In the genomic region with DNA sequence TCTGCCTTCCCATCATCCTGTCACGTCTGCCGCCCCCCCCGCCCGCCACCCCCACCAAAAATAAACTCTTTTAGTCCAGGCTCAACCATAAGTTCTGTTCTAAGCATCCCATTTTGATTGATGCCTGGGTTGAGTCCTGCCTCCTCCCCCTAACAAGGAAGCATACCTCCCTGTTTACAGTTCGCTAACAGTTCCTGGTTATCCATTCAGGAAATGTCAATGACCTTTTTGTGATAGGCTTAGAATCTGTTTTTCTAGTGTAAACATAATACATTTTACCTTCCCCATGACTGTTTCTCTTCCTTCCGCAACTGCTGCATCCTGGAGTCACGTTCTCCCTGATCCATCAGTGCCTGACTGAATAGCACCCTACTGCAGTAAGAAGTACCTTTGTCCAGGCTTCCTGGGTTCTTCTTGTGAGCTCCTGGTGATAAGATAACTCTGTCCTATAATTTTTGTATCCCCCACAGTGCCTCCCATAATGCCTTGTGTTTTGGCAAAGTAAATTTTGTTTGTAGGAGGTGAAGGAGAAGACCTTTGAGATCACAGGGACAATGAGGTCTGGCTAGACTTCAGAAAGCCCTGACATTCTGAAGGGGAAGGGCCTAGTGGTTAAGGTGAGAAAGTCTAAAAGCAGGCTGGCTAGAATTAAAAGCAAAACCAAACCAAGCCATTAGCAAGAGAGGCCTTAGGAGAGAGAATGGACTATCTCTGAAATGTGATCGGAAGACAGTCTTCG, we compare ENCODE assay signal across 8 cellular contexts. TPM values are rescaled to one million over a fixed set of nuclear protein-coding genes. Genes with fewer than 3 reads are reported as not detected.
DNase-seq lines count a peak whose midpoint lies in the region; ATAC-seq lines count a peak whose summit lies in the region.

No MANE protein-coding gene starts in this region.

- CTCF ChIA-PET in CD4-positive, alpha-beta memory T cell (lab: Charles Lee; ENCODE audit: partially characterized antibody): interaction anchor here (0.6 to 13.6 kb wide), 10 partner anchors 7 to 76 kb away, joined by 3 to 254 read pairs (median 8); partner anchors contain the start of genes AGFG2, FBXO24 and LRCH4
- CTCF ChIA-PET in activated CD4-positive, alpha-beta memory T cell treated with anti-CD3 and anti-CD28 coated beads for 36 hours (lab: Charles Lee): interaction anchor here (1.0 to 11.7 kb wide), 7 partner anchors 11 to 646 kb away, joined by 3 to 132 read pairs (median 3); no protein-coding TSS in a partner anchor

- peaks cover 12 to 24% of the 10 kb centered on the region in 2 donors for H3K36me3 Mint-ChIP-seq in CD4-positive, alpha-beta memory T cell
- H3K36me3 Mint-ChIP-seq in activated CD4-positive, alpha-beta memory T cell treated with anti-CD3 and anti-CD28 coated beads for 36 hours: peaks cover 19% of the 10 kb centered on the region

- peak overlapping the region; percentile 61 to 98 (median 91) for H3K27ac Mint-ChIP-seq in CD4-positive, alpha-beta memory T cell
- H3K27ac Mint-ChIP-seq in activated CD4-positive, alpha-beta memory T cell treated with anti-CD3 and anti-CD28 coated beads for 36 hours: peak overlapping the region; percentile 98

- POLR2A ChIA-PET in CD4-positive, alpha-beta memory T cell (lab: Charles Lee; ENCODE audit: partially characterized antibody): interaction anchor here (0.5 to 11.5 kb wide), 14 partner anchors 6 to 326 kb away, joined by 3 to 121 read pairs (median 12); partner anchors contain the start of genes AGFG2, FBXO24, LRCH4 and MEPCE
- POLR2A ChIA-PET in activated CD4-positive, alpha-beta memory T cell treated with anti-CD3 and anti-CD28 coated beads for 36 hours (lab: Charles Lee): interaction anchor here (1.3 to 1.8 kb wide), 3 partner anchors 14 to 40 kb away, joined by 5 read pairs; partner anchors contain the start of genes FBXO24 and LRCH4

- H3K36me3 ChIP-seq in CD4-positive, alpha-beta memory T cell (ENCODE audit: insufficient read depth, low read length): peaks cover 6% of the 10 kb centered on the region
- peaks cover 4 to 6% of the 10 kb centered on the region in 2 donors for H3K36me3 ChIP-seq in stomach smooth muscle (ENCODE audit: control insufficient read depth in 2 of 2, insufficient read depth in 2 of 2, low read length in 2 of 2)

- H3K4me3 ChIP-seq in CD4-positive, alpha-beta memory T cell (ENCODE audit: low read length in 2 of 2): peak overlapping the region; percentile 25 to 29
- peak overlapping the region; percentile 35 to 41 for H3K4me3 ChIP-seq in stomach smooth muscle (ENCODE audit: low read length in 2 of 2)

- H3K4me1 ChIP-seq in CD4-positive, alpha-beta memory T cell (ENCODE audit: insufficient read depth, low read length): peaks cover 94% of the 10 kb centered on the region
- peaks cover 31% of the 10 kb centered on the region for H3K4me1 ChIP-seq in stomach smooth muscle (ENCODE audit: control insufficient read depth, insufficient read depth, low read length)

- H3K27me3 Mint-ChIP-seq in CD4-positive, alpha-beta memory T cell: no peaks in the 10 kb centered on the region
- H3K27me3 Mint-ChIP-seq in activated CD4-positive, alpha-beta memory T cell treated with anti-CD3 and anti-CD28 coated beads for 36 hours: no peaks in the 10 kb centered on the region

- intact Hi-C loops in CD4-positive, alpha-beta memory T cell (cut with micrococcal nuclease): no loop called here
- intact Hi-C loops in activated CD4-positive, alpha-beta memory T cell treated with anti-CD3 and anti-CD28 coated beads for 36 hours (cut with micrococcal nuclease): loop anchor here (1.0 to 2.0 kb wide), 2 partner anchors 37 to 1165 kb away; no protein-coding TSS in a partner anchor

- peaks cover 73 to 95% (median 85%) of the 10 kb centered on the region in 4 donors for H3K4me1 Mint-ChIP-seq in CD4-positive, alpha-beta memory T cell
- H3K4me1 Mint-ChIP-seq in activated CD4-positive, alpha-beta memory T cell treated with anti-CD3 and anti-CD28 coated beads for 36 hours (ENCODE audit: low read depth): peaks cover 91% of the 10 kb centered on the region

- peak; percentile 32 for ATAC-seq in GM21825 (IDR thresholded peaks at IDR 0.05; ENCODE audit: unreplicated experiment)

- no peaks in the 10 kb centered on the region for H3K27me3 ChIP-seq in CD4-positive, alpha-beta memory T cell (ENCODE audit: insufficient read depth, low read length)
- no peaks in the 10 kb centered on the region for H3K27me3 ChIP-seq in stomach smooth muscle (ENCODE audit: control insufficient read depth in 1 of 2, insufficient read depth in 2 of 2, low read length in 2 of 2)

- peak; percentile 54 to 69 (median 59) for DNase-seq in CD4-positive, alpha-beta memory T cell
- no peak for DNase-seq in activated CD4-positive, alpha-beta memory T cell treated with anti-CD3 and anti-CD28 coated beads for 36 hours
- DNase-seq in iris pigment epithelial cell (ENCODE audit: low read depth): peak; percentile 44
- DNase-seq in ureter (ENCODE audit: low spot score): no peak
- no peak for DNase-seq in AG08395 (ENCODE audit: low spot score)
- DNase-seq in islet precursor cell: no peak

- no peaks in the 10 kb centered on the region for H3K9me3 ChIP-seq in CD4-positive, alpha-beta memory T cell (ENCODE audit: control insufficient read depth in 1 of 2, low read length in 2 of 2)
- no peaks in the 10 kb centered on the region for H3K9me3 ChIP-seq in stomach smooth muscle (ENCODE audit: control insufficient read depth in 2 of 2, low read length in 2 of 2)

- peak overlapping the region; percentile 66 for H3K27ac ChIP-seq in CD4-positive, alpha-beta memory T cell (ENCODE audit: low read depth, low read length)
- H3K27ac ChIP-seq in stomach smooth muscle (ENCODE audit: low read length): peak overlapping the region; percentile 98

- peak overlapping the region; percentile 52 to 64 for H3K9ac ChIP-seq in stomach smooth muscle (ENCODE audit: low read length in 2 of 2)

- no peaks in the 10 kb centered on the region for H3K9me3 Mint-ChIP-seq in CD4-positive, alpha-beta memory T cell
- H3K9me3 Mint-ChIP-seq in activated CD4-positive, alpha-beta memory T cell treated with anti-CD3 and anti-CD28 coated beads for 36 hours: no peaks in the 10 kb centered on the region

- H3K4me3 Mint-ChIP-seq in CD4-positive, alpha-beta memory T cell: peak overlapping the region; percentile 81 to 97 (median 88)
- H3K4me3 Mint-ChIP-seq in activated CD4-positive, alpha-beta memory T cell treated with anti-CD3 and anti-CD28 coated beads for 36 hours: peak overlapping the region; percentile 72

RNA-seq across cellular contexts. Expression of gene AGFG2, which starts 7.3 kb away (rescaled TPM):
- 10 to 100 TPM; 56.6 to 58.3 TPM for total RNA-seq in CD4-positive, alpha-beta memory T cell
- polyA plus RNA-seq in CD4-positive, alpha-beta memory T cell: 10 to 100 TPM; 19.7 to 35.6 TPM
- total RNA-seq in activated CD4-positive, alpha-beta memory T cell treated with anti-CD3 and anti-CD28 coated beads for 36 hours: 10 to 100 TPM; 60.9 to 62.5 TPM
- total RNA-seq in ureter: 28.0 TPM

RNA-seq across cellular contexts. Expression of gene SAP25, which starts 27.4 kb away (rescaled TPM):
- 100 to 1,000 TPM; 119 to 126 TPM for total RNA-seq in CD4-positive, alpha-beta memory T cell
- under 1 TPM in 1 of 2 donors, not detected in 1; 0.72 TPM for polyA plus RNA-seq in CD4-positive, alpha-beta memory T cell
- total RNA-seq in activated CD4-positive, alpha-beta memory T cell treated with anti-CD3 and anti-CD28 coated beads for 36 hours: 10 to 100 TPM in 1 of 2 experiments, 1 to 10 TPM in 1; 9.9 to 11.4 TPM
- total RNA-seq in ureter: 2.8 TPM

RNA-seq across cellular contexts. Expression of gene LRCH4, which starts 39.6 kb away (rescaled TPM):
- total RNA-seq in CD4-positive, alpha-beta memory T cell: 100 to 1,000 TPM; 392 to 412 TPM
- 100 to 1,000 TPM; 119 to 167 TPM for polyA plus RNA-seq in CD4-positive, alpha-beta memory T cell
- total RNA-seq in activated CD4-positive, alpha-beta memory T cell treated with anti-CD3 and anti-CD28 coated beads for 36 hours: 10 to 100 TPM; 93.4 to 97.7 TPM
- total RNA-seq in ureter: 52.4 TPM

RNA-seq across cellular contexts. Expression of gene FBXO24, which starts 39.8 kb away (rescaled TPM):
- total RNA-seq in CD4-positive, alpha-beta memory T cell: 1 to 10 TPM; 1.6 to 2.1 TPM
- polyA plus RNA-seq in CD4-positive, alpha-beta memory T cell: under 1 TPM; 0.36 to 0.77 TPM
- total RNA-seq in activated CD4-positive, alpha-beta memory T cell treated with anti-CD3 and anti-CD28 coated beads for 36 hours: 1 to 10 TPM; 2.2 to 2.6 TPM
- total RNA-seq in ureter: 0.29 TPM

RNA-seq across cellular contexts. Expression of gene PCOLCE, which starts 55.9 kb away (rescaled TPM):
- 10 to 100 TPM in 1 of 2 experiments, 1 to 10 TPM in 1; 7.2 to 10.6 TPM for total RNA-seq in CD4-positive, alpha-beta memory T cell
- polyA plus RNA-seq in CD4-positive, alpha-beta memory T cell: 1 to 10 TPM; 1.3 to 1.6 TPM
- 10 to 100 TPM in 1 of 2 experiments, 1 to 10 TPM in 1; 9.2 to 11.0 TPM for total RNA-seq in activated CD4-positive, alpha-beta memory T cell treated with anti-CD3 and anti-CD28 coated beads for 36 hours
- 76.4 TPM for total RNA-seq in ureter

Comparison
In these comparisons a context has a peak if more than half of its experiments do, and no peak if none do; other contexts are left out.
1. DNase-seq: peak in CD4-positive, alpha-beta memory T cell (5 of 5) and iris pigment epithelial cell (single experiment); none in activated CD4-positive, alpha-beta memory T cell treated with anti-CD3 and anti-CD28 coated beads for 36 hours (single experiment), ureter (single experiment), AG08395 (single experiment) and islet precursor cell (single experiment).
2. RNA of gene SAP25, which starts 27.4 kb away (total RNA-seq): 119 to 126 TPM in CD4-positive, alpha-beta memory T cell; 9.9 to 11.4 TPM in activated CD4-positive, alpha-beta memory T cell treated with anti-CD3 and anti-CD28 coated beads for 36 hours and 2.8 TPM in ureter (single experiment); every median in the first group is over 4 times any median in the second.